Comparison of ENCODE assay signal across 2 cellular contexts in the genomic region with DNA sequence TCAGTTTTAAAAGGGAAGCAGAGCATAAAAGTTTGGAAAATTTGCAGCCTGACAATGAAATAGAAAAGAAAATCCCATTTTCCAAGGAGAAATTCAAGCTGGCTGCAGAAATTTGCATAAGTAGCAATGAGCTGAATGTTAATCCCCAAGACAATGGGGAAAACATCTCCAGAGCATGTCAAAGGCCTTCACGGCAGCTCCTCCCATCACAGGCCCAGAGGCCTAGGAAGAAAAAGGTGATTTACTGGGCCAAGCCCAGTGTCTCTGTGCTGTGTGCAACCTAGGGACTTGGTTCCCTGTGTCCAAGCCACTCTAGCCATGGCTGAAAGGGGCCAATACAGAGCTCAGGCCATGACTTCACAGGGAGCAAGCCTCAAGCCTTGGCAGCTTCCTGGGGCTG.
TF ChIP-seq lines count a peak whose summit lies in the region.

No MANE protein-coding gene starts in this region.

TF ChIP-seq in GM23338, 12 proteins besides CTCF, POLR2A, EP300 and RAD21:
- TF ChIP-seq, protein P1, sequence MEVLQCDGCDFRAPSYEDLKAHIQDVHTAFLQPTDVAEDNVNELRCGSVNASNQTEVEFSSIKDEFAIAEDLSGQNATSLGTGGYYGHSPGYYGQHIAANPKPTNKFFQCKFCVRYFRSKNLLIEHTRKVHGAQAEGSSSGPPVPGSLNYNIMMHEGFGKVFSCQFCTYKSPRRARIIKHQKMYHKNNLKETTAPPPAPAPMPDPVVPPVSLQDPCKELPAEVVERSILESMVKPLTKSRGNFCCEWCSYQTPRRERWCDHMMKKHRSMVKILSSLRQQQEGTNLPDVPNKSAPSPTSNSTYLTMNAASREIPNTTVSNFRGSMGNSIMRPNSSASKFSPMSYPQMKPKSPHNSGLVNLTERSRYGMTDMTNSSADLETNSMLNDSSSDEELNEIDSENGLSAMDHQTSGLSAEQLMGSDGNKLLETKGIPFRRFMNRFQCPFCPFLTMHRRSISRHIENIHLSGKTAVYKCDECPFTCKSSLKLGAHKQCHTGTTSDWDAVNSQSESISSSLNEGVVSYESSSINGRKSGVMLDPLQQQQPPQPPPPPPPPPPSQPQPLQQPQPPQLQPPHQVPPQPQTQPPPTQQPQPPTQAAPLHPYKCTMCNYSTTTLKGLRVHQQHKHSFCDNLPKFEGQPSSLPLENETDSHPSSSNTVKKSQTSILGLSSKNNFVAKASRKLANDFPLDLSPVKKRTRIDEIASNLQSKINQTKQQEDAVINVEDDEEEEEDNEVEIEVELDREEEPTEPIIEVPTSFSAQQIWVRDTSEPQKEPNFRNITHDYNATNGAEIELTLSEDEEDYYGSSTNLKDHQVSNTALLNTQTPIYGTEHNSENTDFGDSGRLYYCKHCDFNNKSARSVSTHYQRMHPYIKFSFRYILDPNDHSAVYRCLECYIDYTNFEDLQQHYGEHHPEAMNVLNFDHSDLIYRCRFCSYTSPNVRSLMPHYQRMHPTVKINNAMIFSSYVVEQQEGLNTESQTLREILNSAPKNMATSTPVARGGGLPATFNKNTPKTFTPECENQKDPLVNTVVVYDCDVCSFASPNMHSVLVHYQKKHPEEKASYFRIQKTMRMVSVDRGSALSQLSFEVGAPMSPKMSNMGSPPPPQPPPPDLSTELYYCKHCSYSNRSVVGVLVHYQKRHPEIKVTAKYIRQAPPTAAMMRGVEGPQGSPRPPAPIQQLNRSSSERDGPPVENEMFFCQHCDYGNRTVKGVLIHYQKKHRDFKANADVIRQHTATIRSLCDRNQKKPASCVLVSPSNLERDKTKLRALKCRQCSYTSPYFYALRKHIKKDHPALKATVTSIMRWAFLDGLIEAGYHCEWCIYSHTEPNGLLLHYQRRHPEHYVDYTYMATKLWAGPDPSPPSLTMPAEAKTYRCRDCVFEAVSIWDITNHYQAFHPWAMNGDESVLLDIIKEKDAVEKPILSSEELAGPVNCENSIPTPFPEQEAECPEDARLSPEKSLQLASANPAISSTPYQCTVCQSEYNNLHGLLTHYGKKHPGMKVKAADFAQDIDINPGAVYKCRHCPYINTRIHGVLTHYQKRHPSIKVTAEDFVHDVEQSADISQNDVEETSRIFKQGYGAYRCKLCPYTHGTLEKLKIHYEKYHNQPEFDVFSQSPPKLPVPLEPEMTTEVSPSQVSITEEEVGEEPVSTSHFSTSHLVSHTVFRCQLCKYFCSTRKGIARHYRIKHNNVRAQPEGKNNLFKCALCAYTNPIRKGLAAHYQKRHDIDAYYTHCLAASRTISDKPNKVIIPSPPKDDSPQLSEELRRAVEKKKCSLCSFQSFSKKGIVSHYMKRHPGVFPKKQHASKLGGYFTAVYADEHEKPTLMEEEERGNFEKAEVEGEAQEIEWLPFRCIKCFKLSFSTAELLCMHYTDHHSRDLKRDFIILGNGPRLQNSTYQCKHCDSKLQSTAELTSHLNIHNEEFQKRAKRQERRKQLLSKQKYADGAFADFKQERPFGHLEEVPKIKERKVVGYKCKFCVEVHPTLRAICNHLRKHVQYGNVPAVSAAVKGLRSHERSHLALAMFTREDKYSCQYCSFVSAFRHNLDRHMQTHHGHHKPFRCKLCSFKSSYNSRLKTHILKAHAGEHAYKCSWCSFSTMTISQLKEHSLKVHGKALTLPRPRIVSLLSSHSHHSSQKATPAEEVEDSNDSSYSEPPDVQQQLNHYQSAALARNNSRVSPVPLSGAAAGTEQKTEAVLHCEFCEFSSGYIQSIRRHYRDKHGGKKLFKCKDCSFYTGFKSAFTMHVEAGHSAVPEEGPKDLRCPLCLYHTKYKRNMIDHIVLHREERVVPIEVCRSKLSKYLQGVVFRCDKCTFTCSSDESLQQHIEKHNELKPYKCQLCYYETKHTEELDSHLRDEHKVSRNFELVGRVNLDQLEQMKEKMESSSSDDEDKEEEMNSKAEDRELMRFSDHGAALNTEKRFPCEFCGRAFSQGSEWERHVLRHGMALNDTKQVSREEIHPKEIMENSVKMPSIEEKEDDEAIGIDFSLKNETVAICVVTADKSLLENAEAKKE (CRISPR knock-in tag; IDR thresholded peaks at IDR 0.05) = 0 out of 2 replicates have a peak, but pooled peaks have one; percentile 36
- TF ChIP-seq JUNB (IDR thresholded peaks at IDR 0.05; ENCODE audit: unreplicated experiment) = no peak
- TF ChIP-seq STAT1 (IDR thresholded peaks at IDR 0.05; ENCODE audit: unreplicated experiment) = no peak
TF ChIP-seq in GM23338: peak in this region for 1.

TF ChIP-seq in H1, 55 proteins besides CTCF, POLR2A, EP300 and RAD21:
- TF ChIP-seq SRF (IDR thresholded peaks at IDR 0.05; ENCODE audit: low read depth, low read length) (no peak), NANOG (IDR thresholded peaks at IDR 0.05; ENCODE audit: insufficient read depth, low read depth, low read length, poor library complexity, severe bottlenecking) (no peak), RBBP5 (IDR thresholded peaks at IDR 0.05; ENCODE audit: borderline replicate concordance, low read depth, low read length) (no peak), SP1 (IDR thresholded peaks at IDR 0.05; ENCODE audit: low read depth, low read length) (no peak), HDAC6 (IDR thresholded peaks at IDR 0.05; ENCODE audit: low read depth, low read length) (no peak), GTF2F1 (IDR thresholded peaks at IDR 0.05; ENCODE audit: borderline replicate concordance, low read depth, low read length) (no peak), CBX5 (IDR thresholded peaks at IDR 0.05; ENCODE audit: low read depth, low read length) (no peak), RXRA (IDR thresholded peaks at IDR 0.05; ENCODE audit: insufficient read depth, low read depth, low read length) (no peak), SIX5 (IDR thresholded peaks at IDR 0.05; ENCODE audit: low read depth, low read length) (no peak), SP4 (IDR thresholded peaks at IDR 0.05; ENCODE audit: low read length) (no peak), KDM1A (IDR thresholded peaks at IDR 0.05; ENCODE audit: borderline replicate concordance, low read length) (no peak), FOSL1 (IDR thresholded peaks at IDR 0.05; ENCODE audit: insufficient read depth, low read depth, low read length) (no peak), YY1 (IDR thresholded peaks at IDR 0.05; ENCODE audit: low read depth, low read length) (no peak), CEBPB (IDR thresholded peaks at IDR 0.05; ENCODE audit: low read depth, low read length) (no peak), TEAD4 (IDR thresholded peaks at IDR 0.05; ENCODE audit: low read depth, low read length) (no peak), KDM5A (IDR thresholded peaks at IDR 0.05; ENCODE audit: low read length) (no peak)
